ENCODE assay signal across 22 cellular contexts in the genomic region with DNA sequence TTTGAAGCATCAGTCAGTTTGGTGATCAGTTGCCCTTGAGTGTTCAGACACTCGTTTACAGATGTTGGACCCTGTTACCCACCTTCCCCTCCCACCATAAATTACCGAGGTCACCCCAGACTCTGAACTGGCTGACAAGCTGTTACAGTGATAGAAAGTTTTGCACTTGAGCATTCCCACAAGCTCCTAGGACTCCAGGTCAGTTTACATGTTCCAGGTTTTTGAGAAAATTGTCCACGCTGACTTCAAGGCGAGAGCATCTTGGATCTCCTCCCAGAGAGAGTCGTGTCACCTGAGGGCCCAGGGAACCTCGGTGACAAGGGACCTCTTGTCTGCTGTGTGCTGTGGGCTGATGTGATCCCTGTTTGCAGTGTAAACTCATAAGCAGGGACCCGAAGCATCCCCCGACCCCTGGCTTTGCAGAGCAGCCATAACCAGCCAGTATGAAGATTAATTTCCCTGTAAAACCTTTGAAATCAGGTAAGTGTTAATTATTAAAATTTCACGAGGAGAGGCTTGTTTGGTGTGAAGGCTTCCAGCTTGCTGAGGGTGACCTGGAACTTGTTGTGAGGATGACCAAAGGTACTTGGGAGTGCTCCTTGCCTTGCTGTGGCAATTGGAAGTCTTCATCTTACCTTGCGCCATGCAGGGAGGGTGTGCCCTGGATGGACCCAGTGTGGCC.
"Had no signal": no experiment of that assay in that cellular context is flagged by ENCODE, and none has a peak within 500 bp of the region (broad histone marks: within the 10 kb centered on the region; RNA-seq: fewer than 3 reads in every experiment).

No MANE protein-coding gene starts in this region.

- H3K27me3 Mint-ChIP-seq: naive thymus-derived CD4-positive, alpha-beta T cell; progenitor cell of endocrine pancreas; type B pancreatic cell had no signal

- DNase-seq: effector memory CD4-positive, alpha-beta T cell; immature natural killer cell; left cardiac atrium; left ventricle myocardium inferior; mesendoderm; naive thymus-derived CD4-positive, alpha-beta T cell; right cardiac atrium; stimulated activated CD4-positive, alpha-beta T cell treated with anti-CD3 and anti-CD28 coated beads, Interleukin-2, amount 100 ng/mL, for 24 hours; stimulated activated CD4-positive, alpha-beta T cell treated with anti-CD3 and anti-CD28 coated beads, Interleukin-4, amount 100 ng/mL, for 4 hours; stimulated activated naive CD4-positive, alpha-beta T cell; stomach; substantia nigra had no signal

- H3K27me3 ChIP-seq: esophagus muscularis mucosa, gastroesophageal sphincter, ovary, stomach had no signal

- H3K4me3 ChIP-seq: esophagus muscularis mucosa, gastroesophageal sphincter, left ventricle myocardium inferior, lung, ovary, stomach, thoracic aorta had no signal

- H3K4me3 Mint-ChIP-seq: immature natural killer cell; naive thymus-derived CD4-positive, alpha-beta T cell; type B pancreatic cell had no signal

- H3K9me3 Mint-ChIP-seq: immature natural killer cell; naive thymus-derived CD4-positive, alpha-beta T cell; type B pancreatic cell had no signal

- H3K9me3 ChIP-seq: esophagus muscularis mucosa, gastroesophageal sphincter, left ventricle myocardium inferior, ovary, stomach, thoracic aorta had no signal

- ATAC-seq: gastroesophageal sphincter; left cardiac atrium; naive thymus-derived CD4-positive, alpha-beta T cell; right cardiac atrium had no signal

- H3K27ac Mint-ChIP-seq: naive thymus-derived CD4-positive, alpha-beta T cell; progenitor cell of endocrine pancreas; type B pancreatic cell had no signal

- FAIRE-seq: kidney, urothelium cell line had no signal

- H3K4me1 ChIP-seq: left ventricle myocardium inferior had no signal

- H3K27ac ChIP-seq: epithelial cell of prostate, esophagus muscularis mucosa, gastroesophageal sphincter, left ventricle myocardium inferior, ovary, stomach, thoracic aorta had no signal

- H3K36me3 ChIP-seq: esophagus muscularis mucosa, gastroesophageal sphincter, left ventricle myocardium inferior, ovary, thoracic aorta had no signal
